In genomic region chr6:2719053-2719375, GRCh38 we compare ENCODE assay signal across 21 cellular contexts.
"Had no signal": no experiment of that assay in that cellular context is flagged by ENCODE, and none has a peak within 500 bp of the region (broad histone marks: within the 10 kb centered on the region; RNA-seq: fewer than 3 reads in every experiment).

No MANE protein-coding gene starts in this region.

- ATAC-seq: T-cell had no signal

- H3K27me3 Mint-ChIP-seq: progenitor cell of endocrine pancreas, T-cell had no signal

- H3K27me3 ChIP-seq: esophagus muscularis mucosa, right atrium auricular region, tibial nerve had no signal

- DNase-seq: activated CD4-positive, alpha-beta T cell treated with anti-CD3 and anti-CD28 coated beads for 1 hour; activated CD4-positive, alpha-beta T cell treated with anti-CD3 and anti-CD28 coated beads, Interleukin-2, amount 50 U/mL, for 48 hours; activated naive CD4-positive, alpha-beta T cell treated with anti-CD3 and anti-CD28 coated beads, Interleukin-2, amount 10 ng/mL, durations not matched to agents 7 days and 5 days; activated T-cell treated with anti-CD3 and anti-CD28 coated beads, Interleukin-2, amount 50 U/mL, for 1 hour; glutamatergic neuron; nephron progenitor cell; occipital lobe; small intestine; stimulated activated CD4-positive, alpha-beta T cell treated with anti-CD3 and anti-CD28 coated beads, Interleukin-4, amount 100 ng/mL, for 4 hours; stimulated activated CD8-positive, alpha-beta memory T cell treated with anti-CD3 and anti-CD28 coated beads, Interleukin-4, amount 100 ng/mL, for 48 hours; stimulated activated naive CD4-positive, alpha-beta T cell treated with Interleukin-2 at 50 U/mL for 16 hours; substantia nigra; T-cell; T1000 had no signal

- H3K9me3 Mint-ChIP-seq: activated T-helper 2 cell treated with anti-CD3 and anti-CD28 coated beads, Interferon-gamma antibody, Interleukin-2, Interleukin-4, amounts not matched to agents 10 μg/mL and 5 μg/mL and 100 μg/mL, durations not matched to agents 14 hours and 24 hours and 36 hours had no signal

- H3K27ac ChIP-seq: coronary artery, esophagus muscularis mucosa, right atrium auricular region, tibial nerve, VCaP had no signal

- H3K9me3 ChIP-seq: esophagus muscularis mucosa, right atrium auricular region had no signal

- H3K27ac Mint-ChIP-seq: activated naive CD4-positive, alpha-beta T cell treated with anti-CD3 and anti-CD28 coated beads, Interleukin-2, amount 10 ng/mL, durations not matched to agents 7 days and 5 days; activated T-helper 2 cell treated with anti-CD3 and anti-CD28 coated beads, Interferon-gamma antibody, Interleukin-2, Interleukin-4, amounts not matched to agents 10 μg/mL and 5 μg/mL and 100 μg/mL, durations not matched to agents 14 hours and 24 hours and 36 hours; nephron progenitor cell; progenitor cell of endocrine pancreas; T-cell had no signal

- H3K4me1 ChIP-seq: right atrium auricular region, tibial nerve had no signal

- H3K36me3 ChIP-seq: esophagus muscularis mucosa, right atrium auricular region, tibial nerve had no signal

- H3K4me1 Mint-ChIP-seq: activated naive CD4-positive, alpha-beta T cell treated with anti-CD3 and anti-CD28 coated beads, Interleukin-2, amount 10 ng/mL, durations not matched to agents 7 days and 5 days had no signal

- H3K4me3 Mint-ChIP-seq: activated naive CD4-positive, alpha-beta T cell treated with anti-CD3 and anti-CD28 coated beads, Interleukin-2, amount 10 ng/mL, durations not matched to agents 7 days and 5 days; nephron progenitor cell had no signal

- H3K4me3 ChIP-seq: coronary artery, esophagus muscularis mucosa, right atrium auricular region, tibial nerve had no signal
